Comparison of ENCODE assay signal across 19 cellular contexts in the genomic region with DNA sequence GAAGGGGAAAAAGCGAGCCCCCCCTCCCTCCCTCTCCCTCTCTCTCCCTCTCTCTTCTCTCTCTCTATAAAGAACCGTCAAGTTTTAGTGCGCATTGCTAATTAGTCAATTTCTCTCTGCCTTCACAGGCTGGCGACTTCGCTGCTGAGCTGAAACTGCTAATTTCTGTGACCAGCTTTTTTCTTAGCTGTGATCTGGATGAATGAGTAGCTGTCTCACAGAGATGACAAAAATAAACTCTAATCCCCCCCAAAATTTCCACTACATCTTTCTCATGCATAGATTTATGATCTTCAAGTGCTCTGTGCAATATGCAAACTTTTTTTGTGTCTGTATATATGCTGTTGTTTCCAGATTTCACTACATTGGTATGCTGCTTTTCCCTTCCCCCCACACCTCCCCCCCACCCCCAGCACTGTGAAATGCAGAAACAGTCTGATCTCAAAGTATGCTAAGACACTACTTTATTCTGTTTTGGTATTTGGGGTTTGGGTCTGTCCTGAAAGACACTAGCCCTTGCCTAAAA. TPM values are rescaled to one million over a fixed set of nuclear protein-coding genes. Genes with fewer than 3 reads are reported as not detected.
A peak's percentile ranks its signal among the peaks of the same experiment; 100 is the strongest.
DNase-seq lines count a peak whose midpoint lies in the region; ATAC-seq, FAIRE-seq and TF ChIP-seq lines count a peak whose summit lies in the region.
"Had no signal": no experiment of that assay in that cellular context is flagged by ENCODE, and none has a peak within 500 bp of the region (broad histone marks: within the 10 kb centered on the region; RNA-seq: fewer than 3 reads in every experiment).

No MANE protein-coding gene starts in this region.

- CTCF ChIA-PET in HepG2 (lab: Yijun Ruan, JAX; ENCODE audit: low intra/inter-chr PET ratio, low total read pairs), result no interaction called here

- H2AFZ ChIP-seq in HepG2 (ENCODE audit: low read length), result no peak overlapping the region
- no peak overlapping the region for H2AFZ ChIP-seq in OCI-LY3 (ENCODE audit: low read depth, low read length)
- H2AFZ ChIP-seq in smooth muscle cell (ENCODE audit: low read depth), result no peak overlapping the region
- H2AFZ ChIP-seq: GM23248 had no signal

- no peak overlapping the region for H3K4me3 ChIP-seq in HepG2 (replicated peaks in 1 of 3; ENCODE audit: insufficient read depth in 1 of 3, low read depth in 2 of 3, low read length in 3 of 3)
- no peak overlapping the region for H3K4me3 ChIP-seq in right lobe of liver
- H3K4me3 ChIP-seq in OCI-LY3 (ENCODE audit: low read length), result peak overlapping the region; percentile 95
- no peak overlapping the region for H3K4me3 ChIP-seq in smooth muscle cell
- H3K4me3 ChIP-seq: adrenal gland, GM23248, MG63, vagina had no signal

- no TSS peak for BruUV-seq in HepG2 (replicated peaks; lab: Mats Ljungman, UMichigan)

- no peak for FAIRE-seq in HepG2 (lab: Jason Lieb, UNC)

- H3F3A ChIP-seq in smooth muscle cell (ENCODE audit: low read depth), result no peaks in the 10 kb centered on the region

- no peak for TF ChIP-seq CTCF in HepG2 (CRISPR knock-in tag; IDR thresholded peaks at IDR 0.05)
- no peak for TF ChIP-seq CTCF in right lobe of liver (IDR thresholded peaks at IDR 0.05)
- no peak for TF ChIP-seq CTCF in OCI-LY3 (IDR thresholded peaks at IDR 0.05; ENCODE audit: low read depth, low read length)
- no peak for TF ChIP-seq CTCF in smooth muscle cell (IDR thresholded peaks at IDR 0.05; ENCODE audit: borderline replicate concordance, insufficient read depth, poor library complexity, severe bottlenecking)

- POLR2A ChIA-PET in HepG2 (lab: Yijun Ruan, JAX), result interaction anchor here (0.8 to 7.7 kb wide), 2 partner anchors 12 to 31 kb away, joined by 3 to 136 read pairs; no protein-coding TSS in a partner anchor

- WGBS in HepG2 (ENCODE audit: low lambda C conversion rate), result 92% methylated on average over 5 of the region's 5 CpGs
- 35% methylated on average over 5 of the region's 5 CpGs for WGBS in right lobe of liver (ENCODE audit: insufficient coverage, low coverage, low lambda C conversion rate, missing lambda C conversion rate)
- WGBS in smooth muscle cell (ENCODE audit: low lambda C conversion rate), result 3% methylated on average over 5 of the region's 5 CpGs

- H3K79me2 ChIP-seq in HepG2 (ENCODE audit: insufficient read depth, low read length) (peaks cover 34% of the 10 kb centered on the region), OCI-LY3 (ENCODE audit: low read length) (peaks cover 47% of the 10 kb centered on the region), smooth muscle cell (ENCODE audit: low read depth) (no peaks in the 10 kb centered on the region)

- H3K27ac ChIP-seq in HepG2 (ENCODE audit: extremely low read length, insufficient read depth, low read length), result peak overlapping the region; percentile 9
- H3K27ac ChIP-seq in right lobe of liver, result no peak overlapping the region
- H3K27ac ChIP-seq in OCI-LY3 (ENCODE audit: low read length), result peak overlapping the region; percentile 87
- no peak overlapping the region for H3K27ac ChIP-seq in smooth muscle cell (ENCODE audit: low read depth)
- H3K27ac ChIP-seq: adrenal gland, GM23248, vagina had no signal

- TF ChIP-seq RAD21 in HepG2 (CRISPR knock-in tag; IDR thresholded peaks at IDR 0.05), result no peak

- TF ChIP-seq POLR2A in HepG2 (IDR thresholded peaks at IDR 0.05; ENCODE audit: insufficient read depth in 1 of 2, low read depth in 2 of 2, low read length in 2 of 2) (no peak), right lobe of liver (IDR thresholded peaks at IDR 0.05) (no peak)

- H3K27me3 ChIP-seq in HepG2 (ENCODE audit: control insufficient read depth in 1 of 2, insufficient read depth in 2 of 2, low read length in 2 of 2) (no peaks in the 10 kb centered on the region; a peak in 1 of 5 replicates), right lobe of liver (peaks cover 6 to 11% of the 10 kb centered on the region in 2 donors), OCI-LY3 (ENCODE audit: low read depth, low read length) (no peaks in the 10 kb centered on the region), smooth muscle cell (ENCODE audit: low read depth) (peaks cover 82% of the 10 kb centered on the region)
- H3K27me3 ChIP-seq: vagina had no signal

- ATAC-seq in HepG2, result no peak
- ATAC-seq in right lobe of liver, result no peak
- ATAC-seq in HG03520 (IDR thresholded peaks at IDR 0.05; ENCODE audit: unreplicated experiment), result no peak
- ATAC-seq: left ventricle myocardium superior had no signal

- H3K36me3 ChIP-seq in HepG2 (replicated peaks in 1 of 2; ENCODE audit: control insufficient read depth in 1 of 2, insufficient read depth in 2 of 2, low read length in 2 of 2) (no peaks in the 10 kb centered on the region), right lobe of liver (no peaks in the 10 kb centered on the region), OCI-LY3 (replicated peaks; ENCODE audit: low read depth, low read length) (peaks cover 11% of the 10 kb centered on the region), smooth muscle cell (ENCODE audit: low read depth) (no peaks in the 10 kb centered on the region)
- H3K36me3 ChIP-seq: adrenal gland, MG63, vagina had no signal

- no peaks in the 10 kb centered on the region for H4K20me1 ChIP-seq in HepG2 (ENCODE audit: insufficient read depth, low read length)
- no peaks in the 10 kb centered on the region for H4K20me1 ChIP-seq in OCI-LY3 (ENCODE audit: insufficient read depth, low read length)
- no peaks in the 10 kb centered on the region for H4K20me1 ChIP-seq in smooth muscle cell (ENCODE audit: low read depth)

- in situ Hi-C loops in HepG2 (cut with HindIII; ENCODE audit: extremely low pct_ligation_motif_present, low pct_unique_long_range_greater_than_20kb), result no loop called here

- DNase-seq in HepG2 (ENCODE audit: low spot score) (no peak), right lobe of liver (no peak), left kidney (ENCODE audit: low read depth, low spot score) (peak; percentile 38), NOMO-1 (lab: John Stamatoyannopoulos, UW; ENCODE audit: unreplicated experiment in 2 of 2) (no peak), smooth muscle cell (lab: John Stamatoyannopoulos, UW; ENCODE audit: unreplicated experiment) (no peak)
- no peak for DNase-seq in activated CD4-positive, alpha-beta T cell treated with anti-CD3 and anti-CD28 coated beads, Interleukin-2, amount 50 U/mL, for 1 hour
- DNase-seq: activated CD8-positive, alpha-beta memory T cell treated with anti-CD3 and anti-CD28 coated beads for 24 hours; adrenal gland; CD8-positive, alpha-beta memory T cell; cerebellar nuclear complex; GM23248; left ventricle myocardium superior; MG63; NCI-H2029; NCI-H524 treated with DMSO at 0.1 percent for 48 hours had no signal

- H3K9ac ChIP-seq in HepG2 (ENCODE audit: insufficient read depth, low read depth, low read length) (no peak overlapping the region), OCI-LY3 (ENCODE audit: low read length) (peak overlapping the region; percentile 98), smooth muscle cell (ENCODE audit: low read depth) (no peak overlapping the region)
- H3K9ac ChIP-seq: GM23248 had no signal

- H3K4me2 ChIP-seq in HepG2 (ENCODE audit: low read depth, low read length) (peak overlapping the region; percentile 68), OCI-LY3 (ENCODE audit: low read length) (peak overlapping the region; percentile 100), smooth muscle cell (no peak overlapping the region)

- intact Hi-C loops in HepG2 (cut with micrococcal nuclease; ENCODE audit: unreplicated experiment) (no loop called here), right lobe of liver (cut with DNase I) (no loop called here)

- no peaks in the 10 kb centered on the region for H3K9me3 ChIP-seq in HepG2 (ENCODE audit: low read length)
- H3K9me3 ChIP-seq in right lobe of liver, result no peaks in the 10 kb centered on the region
- H3K9me3 ChIP-seq in OCI-LY3 (ENCODE audit: insufficient read depth, low read length), result no peaks in the 10 kb centered on the region
- no peaks in the 10 kb centered on the region for H3K9me3 ChIP-seq in smooth muscle cell (replicated peaks; ENCODE audit: low read depth)
- H3K9me3 ChIP-seq: adrenal gland, MG63, vagina had no signal

- no peak for TF ChIP-seq EP300 in HepG2 (IDR thresholded peaks at IDR 0.05; ENCODE audit: low read depth in 2 of 2, low read length in 2 of 2)
- no peak for TF ChIP-seq EP300 in HepG2 (CRISPR knock-in tag; IDR thresholded peaks at IDR 0.05; ENCODE audit: borderline replicate concordance)

- H3K4me1 ChIP-seq in HepG2 (ENCODE audit: insufficient read depth, low read length), result peaks cover 41% of the 10 kb centered on the region
- peaks cover 0 to 12% (median 0%) of the 10 kb centered on the region in 4 donors for H3K4me1 ChIP-seq in right lobe of liver
- peaks cover 21% of the 10 kb centered on the region for H3K4me1 ChIP-seq in OCI-LY3 (ENCODE audit: low read length)
- H3K4me1 ChIP-seq in smooth muscle cell (ENCODE audit: low read depth), result peaks cover 11% of the 10 kb centered on the region

TF ChIP-seq in HepG2, 621 proteins besides CTCF, POLR2A, EP300 and RAD21 (continues in another document):
- TF ChIP-seq ZNF460 (CRISPR knock-in tag; IDR thresholded peaks at IDR 0.05; ENCODE audit: borderline replicate concordance), result no peak

RNA-seq across cellular contexts. Expression of gene KLHL14, which starts 0.4 kb away (rescaled TPM):
- total RNA-seq in HepG2 (2016; rRNA removed; fragmentation: Illumina TruSeq; extraction: Trizol) (41.8 and 55.3 TPM in 2 replicates), right lobe of liver (under 1 TPM in 2 of 6 experiments, not detected in 4; 0.09 to 0.24 TPM), smooth muscle cell (not detected in 2 replicates)
- 4.2 and 4.5 TPM in 2 replicates for total RNA-seq in HepG2 (2016; cell fraction: cytosol; rRNA removed; fragmentation: Illumina TruSeq; extraction: Trizol; ENCODE audit: low read depth)
- 41.6 and 49.3 TPM in 2 replicates for total RNA-seq in HepG2 (2016; cell fraction: insoluble cytoplasmic fraction; rRNA removed; fragmentation: Illumina TruSeq; extraction: Trizol)
- total RNA-seq in HepG2 (2016; cell fraction: membrane; rRNA removed; fragmentation: Illumina TruSeq; extraction: Trizol), result 16.6 and 19.2 TPM in 2 replicates
- total RNA-seq in HepG2 (2016; cell fraction: nucleus; rRNA removed; fragmentation: Illumina TruSeq; extraction: Trizol), result 59.9 and 65.4 TPM in 2 replicates
- polyA plus RNA-seq in HepG2 (2011; rRNA removed) (14.5 and 16.0 TPM in 2 replicates), smooth muscle cell (not detected in 2 replicates)
- 8.1 and 12.2 TPM in 2 replicates for polyA plus RNA-seq in HepG2 (2011; cell fraction: cytosol; rRNA removed)
- polyA plus RNA-seq in HepG2 (2011; cell fraction: nucleus; rRNA removed), result 25.8 and 30.8 TPM in 2 replicates
- polyA plus RNA-seq in HepG2 (2012), result 19.2 and 24.1 TPM in 2 replicates
- polyA plus RNA-seq in HepG2 (2016; cell fraction: cytosol; fragmentation: Illumina TruSeq; extraction: Trizol; ENCODE audit: low read depth), result 1.3 and 1.6 TPM in 2 replicates
- polyA plus RNA-seq in HepG2 (2016; cell fraction: insoluble cytoplasmic fraction; fragmentation: Illumina TruSeq; extraction: Trizol; ENCODE audit: low read depth), result 42.4 and 43.4 TPM in 2 replicates
- polyA plus RNA-seq in HepG2 (2016; cell fraction: membrane; fragmentation: Illumina TruSeq; extraction: Trizol; ENCODE audit: low read depth), result 5.6 and 6.2 TPM in 2 replicates
- 60.0 and 63.2 TPM in 2 replicates for polyA plus RNA-seq in HepG2 (2016; cell fraction: nucleus; fragmentation: Illumina TruSeq; extraction: Trizol; ENCODE audit: insufficient read depth, low read depth)
- polyA minus RNA-seq in HepG2 (2011; rRNA and poly(A)+ RNA removed; ENCODE audit: low replicate concordance), result 122 TPM in 1 of 2 replicates, not detected in the other
- polyA minus RNA-seq in HepG2 (2011; cell fraction: cytosol; rRNA and poly(A)+ RNA removed), result 19.7 and 21.2 TPM in 2 replicates
- 72.0 and 78.8 TPM in 2 replicates for polyA minus RNA-seq in HepG2 (2011; cell fraction: nucleus; rRNA and poly(A)+ RNA removed)
- total RNA-seq: CD8-positive, alpha-beta memory T cell; GM23248; HT1080 had no signal
- polyA plus RNA-seq: CD8-positive, alpha-beta memory T cell; GM23248 had no signal

Comparison
In these comparisons a context has a peak if more than half of its experiments do, and no peak if none do; other contexts are left out.
1. H3K27ac ChIP-seq: peak in HepG2 (single experiment) and OCI-LY3 (single experiment); none in right lobe of liver (0 of 3) and smooth muscle cell (single experiment).